1 cellular context compared by ENCODE assay signal in genomic region chr18:3397031-3397750, GRCh38.
TF ChIP-seq lines count a peak whose summit lies in the region.

No MANE protein-coding gene starts in this region.

TF ChIP-seq in GM23338, 12 proteins besides CTCF, POLR2A, EP300 and RAD21 (continued from another document):
- TF ChIP-seq, protein P1, sequence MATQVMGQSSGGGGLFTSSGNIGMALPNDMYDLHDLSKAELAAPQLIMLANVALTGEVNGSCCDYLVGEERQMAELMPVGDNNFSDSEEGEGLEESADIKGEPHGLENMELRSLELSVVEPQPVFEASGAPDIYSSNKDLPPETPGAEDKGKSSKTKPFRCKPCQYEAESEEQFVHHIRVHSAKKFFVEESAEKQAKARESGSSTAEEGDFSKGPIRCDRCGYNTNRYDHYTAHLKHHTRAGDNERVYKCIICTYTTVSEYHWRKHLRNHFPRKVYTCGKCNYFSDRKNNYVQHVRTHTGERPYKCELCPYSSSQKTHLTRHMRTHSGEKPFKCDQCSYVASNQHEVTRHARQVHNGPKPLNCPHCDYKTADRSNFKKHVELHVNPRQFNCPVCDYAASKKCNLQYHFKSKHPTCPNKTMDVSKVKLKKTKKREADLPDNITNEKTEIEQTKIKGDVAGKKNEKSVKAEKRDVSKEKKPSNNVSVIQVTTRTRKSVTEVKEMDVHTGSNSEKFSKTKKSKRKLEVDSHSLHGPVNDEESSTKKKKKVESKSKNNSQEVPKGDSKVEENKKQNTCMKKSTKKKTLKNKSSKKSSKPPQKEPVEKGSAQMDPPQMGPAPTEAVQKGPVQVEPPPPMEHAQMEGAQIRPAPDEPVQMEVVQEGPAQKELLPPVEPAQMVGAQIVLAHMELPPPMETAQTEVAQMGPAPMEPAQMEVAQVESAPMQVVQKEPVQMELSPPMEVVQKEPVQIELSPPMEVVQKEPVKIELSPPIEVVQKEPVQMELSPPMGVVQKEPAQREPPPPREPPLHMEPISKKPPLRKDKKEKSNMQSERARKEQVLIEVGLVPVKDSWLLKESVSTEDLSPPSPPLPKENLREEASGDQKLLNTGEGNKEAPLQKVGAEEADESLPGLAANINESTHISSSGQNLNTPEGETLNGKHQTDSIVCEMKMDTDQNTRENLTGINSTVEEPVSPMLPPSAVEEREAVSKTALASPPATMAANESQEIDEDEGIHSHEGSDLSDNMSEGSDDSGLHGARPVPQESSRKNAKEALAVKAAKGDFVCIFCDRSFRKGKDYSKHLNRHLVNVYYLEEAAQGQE (IDR thresholded peaks at IDR 0.05; ENCODE audit: unreplicated experiment): no peak
- TF ChIP-seq, protein P2, sequence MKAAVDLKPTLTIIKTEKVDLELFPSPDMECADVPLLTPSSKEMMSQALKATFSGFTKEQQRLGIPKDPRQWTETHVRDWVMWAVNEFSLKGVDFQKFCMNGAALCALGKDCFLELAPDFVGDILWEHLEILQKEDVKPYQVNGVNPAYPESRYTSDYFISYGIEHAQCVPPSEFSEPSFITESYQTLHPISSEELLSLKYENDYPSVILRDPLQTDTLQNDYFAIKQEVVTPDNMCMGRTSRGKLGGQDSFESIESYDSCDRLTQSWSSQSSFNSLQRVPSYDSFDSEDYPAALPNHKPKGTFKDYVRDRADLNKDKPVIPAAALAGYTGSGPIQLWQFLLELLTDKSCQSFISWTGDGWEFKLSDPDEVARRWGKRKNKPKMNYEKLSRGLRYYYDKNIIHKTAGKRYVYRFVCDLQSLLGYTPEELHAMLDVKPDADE (IDR thresholded peaks at IDR 0.05): no peak
- TF ChIP-seq JUNB (IDR thresholded peaks at IDR 0.05; ENCODE audit: unreplicated experiment) (no peak), STAT1 (IDR thresholded peaks at IDR 0.05; ENCODE audit: unreplicated experiment) (no peak), ZNF462 (CRISPR knock-in tag; IDR thresholded peaks at IDR 0.05) (no peak), ZNF114 (CRISPR knock-in tag; IDR thresholded peaks at IDR 0.05) (no peak), ZNF331 (CRISPR knock-in tag; IDR thresholded peaks at IDR 0.05; ENCODE audit: low read depth) (no peak)
TF ChIP-seq in GM23338: peak in this region for 0.
